In genomic region chr10:107004362-107004761, GRCh38 we compare ENCODE assay signal across 7 cellular contexts.
"Had no signal": no experiment of that assay in that cellular context is flagged by ENCODE, and none has a peak within 500 bp of the region (broad histone marks: within the 10 kb centered on the region; RNA-seq: fewer than 3 reads in every experiment).

No MANE protein-coding gene starts in this region.

- FAIRE-seq: G401.6, GM12891, GM12892, GM18507, GM19239 had no signal

- DNase-seq: GDM1, GF-D8 had no signal
